ENCODE assay signal across 1 cellular context in genomic region chr15:74873036-74873755, GRCh38.
TF ChIP-seq lines count a peak whose summit lies in the region.

TSS of gene SCAMP2 (minus strand) at chr15:74873365. CDS start at chr15:74873255, 110 bp downstream.

TF ChIP-seq in K562, 482 proteins besides CTCF, POLR2A, EP300 and RAD21 (continued from another document and continues in another):
- TF ChIP-seq PRDM10 (IDR thresholded peaks at IDR 0.05; ENCODE audit: partially characterized antibody) (peak; percentile 10), CEBPG (CRISPR knock-in tag; IDR thresholded peaks at IDR 0.05) (no peak), CEBPG (tag; conservative IDR thresholded peaks at IDR 0.05 in 1 of 2, IDR thresholded peaks at IDR 0.05 in 1 of 2) (no peak), TFAP4 (CRISPR knock-in tag; IDR thresholded peaks at IDR 0.05; ENCODE audit: borderline replicate concordance) (peak; percentile 91), E4F1 (CRISPR knock-in tag; IDR thresholded peaks at IDR 0.05; ENCODE audit: borderline replicate concordance) (no peak), E2F8 (IDR thresholded peaks at IDR 0.05; ENCODE audit: low read depth, partially characterized antibody) (peak; percentile 72), AFF4 (CRISPR knock-in tag; IDR thresholded peaks at IDR 0.05) (peak; percentile 75; the same call in 1 of the 2 replicates), CBX5 (IDR thresholded peaks at IDR 0.05; ENCODE audit: borderline replicate concordance, low read depth) (no peak), FIP1L1 (IDR thresholded peaks at IDR 0.05; ENCODE audit: low read depth, low read length, poor library complexity, severe bottlenecking) (no peak), KLF6 (CRISPR knock-in tag; IDR thresholded peaks at IDR 0.05; ENCODE audit: borderline replicate concordance) (peak; percentile 60; the same call in 1 of the 2 replicates), CBFA2T3 (IDR thresholded peaks at IDR 0.05) (no peak), MNT (conservative IDR thresholded peaks at IDR 0.05) (peak; percentile 77 to 89), ZKSCAN3 (CRISPR knock-in tag; IDR thresholded peaks at IDR 0.05) (no peak), ZBTB7A (IDR thresholded peaks at IDR 0.05; ENCODE audit: borderline replicate concordance, control insufficient read depth, low read depth, low read length) (peak; percentile 72; the same call in 1 of the 2 replicates), TCF7 (IDR thresholded peaks at IDR 0.05; ENCODE audit: borderline replicate concordance) (no peak), WHSC1 (IDR thresholded peaks at IDR 0.05; ENCODE audit: low read length) (no peak), ARID1B (IDR thresholded peaks at IDR 0.05) (no peak; the same call in 1 of the 2 replicates), ZNF395 (CRISPR knock-in tag; IDR thresholded peaks at IDR 0.05) (0 out of 2 replicates have a peak, but pooled peaks have one; percentile 41), ZNF239 (CRISPR knock-in tag; IDR thresholded peaks at IDR 0.05) (no peak), TRIM24 (IDR thresholded peaks at IDR 0.05) (no peak), ELF1 (tag; IDR thresholded peaks at IDR 0.05) (peak; percentile 96), EGR1 (conservative IDR thresholded peaks at IDR 0.05) (0 out of 2 replicates have a peak, but pooled peaks have one; percentile 2), POLR2G (IDR thresholded peaks at IDR 0.05; ENCODE audit: low read depth, low read length) (peak; percentile 92), ZNF436 (CRISPR knock-in tag; IDR thresholded peaks at IDR 0.05) (no peak), ETV5 (CRISPR knock-in tag; IDR thresholded peaks at IDR 0.05; ENCODE audit: low read depth) (peak; percentile 59), U2AF2 (optimal IDR thresholded peaks at IDR 0.05; ENCODE audit: low read depth, low read length) (no peak), TBP (optimal IDR thresholded peaks at IDR 0.05; ENCODE audit: low read depth, low read length) (peak; percentile 70), BRCA1 (IDR thresholded peaks at IDR 0.05) (no peak), BRCA1 (CRISPR knock-in tag; IDR thresholded peaks at IDR 0.05) (no peak), ZNF408 (CRISPR knock-in tag; IDR thresholded peaks at IDR 0.05; ENCODE audit: low read depth) (no peak), CREB3L1 (IDR thresholded peaks at IDR 0.05; ENCODE audit: borderline replicate concordance, low read depth) (peak; percentile 97), LCOR (CRISPR knock-in tag; IDR thresholded peaks at IDR 0.05) (peak; percentile 78), RCOR1 (IDR thresholded peaks at IDR 0.05; ENCODE audit: borderline replicate concordance in 1 of 2, low read depth in 2 of 2, low read length in 2 of 2) (peak in 1 of 2 experiments; percentile 18; a peak in 1 of 4 replicates), CCNT2 (IDR thresholded peaks at IDR 0.05; ENCODE audit: borderline replicate concordance, extremely low read depth, insufficient read length, low read depth, low read length) (peak; percentile 58), AFF1 (IDR thresholded peaks at IDR 0.05; ENCODE audit: low read depth in 1 of 2, partially characterized antibody in 2 of 2) (peak in 1 of 2 experiments; percentile 40)
